Comparison of ENCODE assay signal across 21 cellular contexts in the genomic region with DNA sequence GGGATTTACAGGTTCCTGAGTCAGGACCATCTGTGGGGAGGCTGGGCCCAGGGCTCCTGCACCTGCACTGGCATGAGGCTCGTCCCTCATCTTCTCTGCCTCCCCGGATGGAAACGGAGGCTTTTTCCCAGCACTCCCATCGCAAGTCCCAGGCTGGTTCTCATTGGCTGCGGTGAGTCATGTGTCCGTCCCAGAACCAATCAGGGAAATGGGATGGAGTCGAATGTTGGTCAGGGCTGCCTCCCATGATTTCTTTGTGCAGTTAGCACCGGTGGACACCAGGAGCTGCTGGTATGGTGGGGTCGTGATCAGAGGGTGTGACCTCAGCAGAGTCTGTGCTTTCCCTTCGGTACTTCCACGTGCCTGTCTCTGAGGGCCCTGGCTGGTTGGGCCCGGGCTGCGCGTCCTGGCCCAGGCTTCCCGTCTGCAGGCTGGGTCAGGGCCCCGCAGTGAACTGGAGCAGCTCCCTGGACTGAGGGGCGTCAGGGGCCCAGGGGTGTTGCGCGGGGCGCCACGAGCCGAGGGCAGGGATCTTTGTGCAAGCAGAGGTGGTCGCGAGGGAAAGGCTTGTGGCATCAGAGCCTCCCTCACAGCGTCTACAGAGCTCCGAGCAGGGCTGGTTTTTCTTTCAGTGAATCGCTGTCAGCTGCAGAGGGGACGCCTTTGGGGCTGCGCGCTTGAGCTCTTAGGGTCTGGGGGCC.
DNase-seq lines count a peak whose midpoint lies in the region; ATAC-seq and TF ChIP-seq lines count a peak whose summit lies in the region.
"Had no signal": no experiment of that assay in that cellular context is flagged by ENCODE, and none has a peak within 500 bp of the region (broad histone marks: within the 10 kb centered on the region; RNA-seq: fewer than 3 reads in every experiment).

No MANE protein-coding gene starts in this region.

- no TSS peak for BruUV-seq in HCT116 (replicated peaks; lab: Mats Ljungman, UMichigan)

- H3K36me3 ChIP-seq in HCT116 (ENCODE audit: control insufficient read depth in 1 of 2, insufficient read depth in 2 of 2, low read length in 2 of 2) = no peaks in the 10 kb centered on the region
- H3K36me3 ChIP-seq: BE2C, HAP-1 had no signal

- H3K27me3 Mint-ChIP-seq in activated CD4-positive, alpha-beta memory T cell treated with anti-CD3 and anti-CD28 coated beads for 36 hours = peaks cover 2% of the 10 kb centered on the region
- H3K27me3 Mint-ChIP-seq in activated CD4-positive, alpha-beta memory T cell treated with anti-CD3 and anti-CD28 coated beads, Interleukin-2, amount 10 ng/mL, durations not matched to agents 7 days and 5 days = no peaks in the 10 kb centered on the region
- peaks cover 5% of the 10 kb centered on the region for H3K27me3 Mint-ChIP-seq in chondrocyte (ENCODE audit: low read depth)
- H3K27me3 Mint-ChIP-seq: activated CD8-positive, alpha-beta memory T cell treated with anti-CD3 and anti-CD28 coated beads, Interleukin-2, amount 10 ng/mL, durations not matched to agents 7 days and 5 days; brain had no signal

- CTCF ChIA-PET in activated CD4-positive, alpha-beta memory T cell treated with anti-CD3 and anti-CD28 coated beads for 36 hours (lab: Charles Lee) = interaction anchor here (1.2 kb wide), 1 partner anchor 17 kb away, joined by 3 read pairs; no protein-coding TSS in a partner anchor
- CTCF ChIA-PET in activated CD4-positive, alpha-beta memory T cell treated with anti-CD3 and anti-CD28 coated beads, Interleukin-2, amount 10 ng/mL, durations not matched to agents 7 days and 5 days (lab: Charles Lee) = interaction anchor here (1.0 kb wide), 1 partner anchor 17 kb away, joined by 4 read pairs; no protein-coding TSS in a partner anchor
- CTCF ChIA-PET in HCT116 (lab: Charles Lee) = no interaction called here

- H3K9me3 Mint-ChIP-seq in activated CD4-positive, alpha-beta memory T cell treated with anti-CD3 and anti-CD28 coated beads for 36 hours = no peaks in the 10 kb centered on the region
- peaks cover 1% of the 10 kb centered on the region for H3K9me3 Mint-ChIP-seq in activated CD4-positive, alpha-beta memory T cell treated with anti-CD3 and anti-CD28 coated beads, Interleukin-2, amount 10 ng/mL, durations not matched to agents 7 days and 5 days
- no peaks in the 10 kb centered on the region for H3K9me3 Mint-ChIP-seq in chondrocyte (ENCODE audit: low read depth)
- H3K9me3 Mint-ChIP-seq: brain had no signal

- H3K4me3 ChIP-seq in HCT116 (replicated peaks in 1 of 2; ENCODE audit: low read depth in 1 of 2, low read length in 2 of 2) = no peak overlapping the region
- H3K4me3 ChIP-seq: HAP-1, PC-9 had no signal

- H3K4me1 ChIP-seq in HCT116 (ENCODE audit: control insufficient read depth in 1 of 2, insufficient read depth in 2 of 2, low read length in 2 of 2) = no peaks in the 10 kb centered on the region
- H3K4me1 ChIP-seq: BE2C, Caco-2, HAP-1 had no signal

- H3K4me1 Mint-ChIP-seq in activated CD4-positive, alpha-beta memory T cell treated with anti-CD3 and anti-CD28 coated beads for 36 hours (ENCODE audit: low read depth) = no peaks in the 10 kb centered on the region
- H3K4me1 Mint-ChIP-seq in activated CD4-positive, alpha-beta memory T cell treated with anti-CD3 and anti-CD28 coated beads, Interleukin-2, amount 10 ng/mL, durations not matched to agents 7 days and 5 days = no peaks in the 10 kb centered on the region
- H3K4me1 Mint-ChIP-seq in chondrocyte (ENCODE audit: low read depth) = no peaks in the 10 kb centered on the region
- H3K4me1 Mint-ChIP-seq: activated CD8-positive, alpha-beta memory T cell treated with anti-CD3 and anti-CD28 coated beads, Interleukin-2, amount 10 ng/mL, durations not matched to agents 7 days and 5 days had no signal

- H3K9me2 ChIP-seq in HCT116 (ENCODE audit: insufficient read depth) = no peaks in the 10 kb centered on the region

- TF ChIP-seq CTCF in HCT116 (IDR thresholded peaks at IDR 0.05 in 2 of 3, conservative IDR thresholded peaks at IDR 0.05 in 1 of 3; ENCODE audit: borderline replicate concordance in 1 of 3, insufficient read depth in 1 of 3, low read depth in 2 of 3, low read length in 2 of 3) = no peak
- TF ChIP-seq CTCF in chondrocyte (IDR thresholded peaks at IDR 0.05) = no peak

- H3K36me3 Mint-ChIP-seq in activated CD4-positive, alpha-beta memory T cell treated with anti-CD3 and anti-CD28 coated beads for 36 hours = no peaks in the 10 kb centered on the region
- H3K36me3 Mint-ChIP-seq in activated CD4-positive, alpha-beta memory T cell treated with anti-CD3 and anti-CD28 coated beads, Interleukin-2, amount 10 ng/mL, durations not matched to agents 7 days and 5 days (ENCODE audit: low read depth) = no peaks in the 10 kb centered on the region
- no peaks in the 10 kb centered on the region for H3K36me3 Mint-ChIP-seq in chondrocyte (ENCODE audit: low read depth)
- H3K36me3 Mint-ChIP-seq: activated CD8-positive, alpha-beta memory T cell treated with anti-CD3 and anti-CD28 coated beads, Interleukin-2, amount 10 ng/mL, durations not matched to agents 7 days and 5 days; brain had no signal

- no peaks in the 10 kb centered on the region for H3K9me3 ChIP-seq in HCT116 (ENCODE audit: control insufficient read depth in 1 of 2, insufficient read depth in 1 of 2, low read depth in 1 of 2, low read length in 2 of 2)
- H3K9me3 ChIP-seq: BE2C, Caco-2, HAP-1 had no signal

- H3K9ac ChIP-seq in HCT116 (ENCODE audit: low read length) = no peak overlapping the region

- no peaks in the 10 kb centered on the region for H3K27me3 ChIP-seq in HCT116 (ENCODE audit: insufficient read depth, low read length)
- H3K27me3 ChIP-seq: BE2C had no signal

- POLR2A ChIA-PET in activated CD4-positive, alpha-beta memory T cell treated with anti-CD3 and anti-CD28 coated beads for 36 hours (lab: Charles Lee) = no interaction called here
- POLR2A ChIA-PET in activated CD4-positive, alpha-beta memory T cell treated with anti-CD3 and anti-CD28 coated beads, Interleukin-2, amount 10 ng/mL, durations not matched to agents 7 days and 5 days (lab: Charles Lee) = no interaction called here
- POLR2A ChIA-PET in HCT116 (lab: Charles Lee) = no interaction called here

- H4K20me1 ChIP-seq in HCT116 (ENCODE audit: insufficient read depth) = no peaks in the 10 kb centered on the region

- intact Hi-C loops in activated CD4-positive, alpha-beta memory T cell treated with anti-CD3 and anti-CD28 coated beads for 36 hours (cut with micrococcal nuclease) = no loop called here
- intact Hi-C loops in HCT116 (cut with micrococcal nuclease) = no loop called here

- peak; percentile 79 for ATAC-seq in HCT116
- no peak for ATAC-seq in GM21423 (IDR thresholded peaks at IDR 0.05; ENCODE audit: unreplicated experiment)
- ATAC-seq: activated CD8-positive, alpha-beta memory T cell treated with anti-CD3 and anti-CD28 coated beads, Interleukin-2, amount 10 ng/mL, durations not matched to agents 7 days and 5 days had no signal

- H3K27ac Mint-ChIP-seq in activated CD4-positive, alpha-beta memory T cell treated with anti-CD3 and anti-CD28 coated beads for 36 hours = no peak overlapping the region
- no peak overlapping the region for H3K27ac Mint-ChIP-seq in activated CD4-positive, alpha-beta memory T cell treated with anti-CD3 and anti-CD28 coated beads, Interleukin-2, amount 10 ng/mL, durations not matched to agents 7 days and 5 days
- no peak overlapping the region for H3K27ac Mint-ChIP-seq in chondrocyte (ENCODE audit: unreplicated experiment)
- H3K27ac Mint-ChIP-seq: brain had no signal

- H3K79me2 ChIP-seq in HCT116 (ENCODE audit: insufficient read depth, low read length) = no peaks in the 10 kb centered on the region

- H2AFZ ChIP-seq in HCT116 (ENCODE audit: low read depth, low read length, poor library complexity, severe bottlenecking) = no peak overlapping the region
- H2AFZ ChIP-seq: PC-9 had no signal

- peak overlapping the region; percentile 12; the same call in 1 of the 2 replicates for H3K4me2 ChIP-seq in HCT116 (ENCODE audit: low read length)
- H3K4me2 ChIP-seq: PC-9 had no signal

- no peak overlapping the region for H3K27ac ChIP-seq in HCT116 (ENCODE audit: low read depth, low read length)
- H3K27ac ChIP-seq: PC-9 had no signal

- no peak overlapping the region for H3K4me3 Mint-ChIP-seq in activated CD4-positive, alpha-beta memory T cell treated with anti-CD3 and anti-CD28 coated beads for 36 hours
- H3K4me3 Mint-ChIP-seq in activated CD4-positive, alpha-beta memory T cell treated with anti-CD3 and anti-CD28 coated beads, Interleukin-2, amount 10 ng/mL, durations not matched to agents 7 days and 5 days = no peak overlapping the region
- no peak overlapping the region for H3K4me3 Mint-ChIP-seq in chondrocyte (ENCODE audit: unreplicated experiment)
- H3K4me3 Mint-ChIP-seq: activated CD8-positive, alpha-beta memory T cell treated with anti-CD3 and anti-CD28 coated beads, Interleukin-2, amount 10 ng/mL, durations not matched to agents 7 days and 5 days; brain had no signal

- peak; percentile 4 for DNase-seq in activated CD4-positive, alpha-beta memory T cell treated with anti-CD3 and anti-CD28 coated beads for 36 hours
- no peak for DNase-seq in activated CD4-positive, alpha-beta memory T cell treated with anti-CD3 and anti-CD28 coated beads, Interleukin-2, amount 10 ng/mL, durations not matched to agents 7 days and 5 days
- DNase-seq in HCT116 (ENCODE audit: low read depth, low spot score) = no peak
- peak; percentile 87 for DNase-seq in chondrocyte (ENCODE audit: low spot score)
- DNase-seq in pons (ENCODE audit: low spot score) = peak; percentile 16
- DNase-seq in amygdala (lab: John Stamatoyannopoulos, UW) = no peak
- no peak for DNase-seq in NCI-H2107 treated with DMSO at 0.1 percent for 48 hours (lab: John Stamatoyannopoulos, UW; ENCODE audit: unreplicated experiment)
- DNase-seq: activated CD4-positive, alpha-beta T cell treated with anti-CD3 and anti-CD28 coated beads for 4 hours; activated CD8-positive, alpha-beta memory T cell treated with anti-CD3 and anti-CD28 coated beads, Interleukin-2, amount 10 ng/mL, durations not matched to agents 7 days and 5 days; BE2C; Karpas-422; NCI-H187 treated with DMSO at 0.1 percent for 48 hours; NCI-H2227 treated with DMSO at 0.1 percent for 48 hours; NCI-H748 treated with DMSO at 0.1 percent for 48 hours; PC-9; T-helper 1 cell; trophoblast cell had no signal

- TF ChIP-seq RAD21 in HCT116 (IDR thresholded peaks at IDR 0.05; ENCODE audit: low read depth) = no peak

- TF ChIP-seq POLR2A in HCT116 (IDR thresholded peaks at IDR 0.05; ENCODE audit: borderline replicate concordance, extremely low read depth, insufficient read depth, insufficient read length) = no peak

- RAD21 ChIA-PET in HCT116 (lab: Charles Lee; ENCODE audit: low non-redundant PET in 1 of 2, low total read pairs in 2 of 2, uncharacterized antibody in 2 of 2, unreplicated experiment in 2 of 2) = no interaction called here

TF ChIP-seq in HCT116, 20 proteins besides CTCF, POLR2A, EP300 and RAD21 (continues in another document):
- TF ChIP-seq JUND (IDR thresholded peaks at IDR 0.05) (no peak), ZFX (IDR thresholded peaks at IDR 0.05) (no peak), POLR2AphosphoS5 (IDR thresholded peaks at IDR 0.05; ENCODE audit: low read depth, low read length) (no peak), ZNF274 (IDR thresholded peaks at IDR 0.05; ENCODE audit: low read depth, low read length) (no peak), TCF7L2 (IDR thresholded peaks at IDR 0.05; ENCODE audit: borderline replicate concordance, extremely low read depth, insufficient read depth, insufficient read length) (no peak), YY1 (IDR thresholded peaks at IDR 0.05; ENCODE audit: extremely low read depth, insufficient replicate concordance, low read depth, low read length) (no peak)

Comparison
In these comparisons a context has a peak if more than half of its experiments do, and no peak if none do; other contexts are left out.
1. DNase-seq: peak in activated CD4-positive, alpha-beta memory T cell treated with anti-CD3 and anti-CD28 coated beads for 36 hours (single experiment), chondrocyte (single experiment) and pons (single experiment); none in activated CD4-positive, alpha-beta memory T cell treated with anti-CD3 and anti-CD28 coated beads, Interleukin-2, amount 10 ng/mL, durations not matched to agents 7 days and 5 days (single experiment), HCT116 (single experiment), amygdala (0 of 56) and NCI-H2107 treated with DMSO at 0.1 percent for 48 hours (single experiment).